In the genomic region with DNA sequence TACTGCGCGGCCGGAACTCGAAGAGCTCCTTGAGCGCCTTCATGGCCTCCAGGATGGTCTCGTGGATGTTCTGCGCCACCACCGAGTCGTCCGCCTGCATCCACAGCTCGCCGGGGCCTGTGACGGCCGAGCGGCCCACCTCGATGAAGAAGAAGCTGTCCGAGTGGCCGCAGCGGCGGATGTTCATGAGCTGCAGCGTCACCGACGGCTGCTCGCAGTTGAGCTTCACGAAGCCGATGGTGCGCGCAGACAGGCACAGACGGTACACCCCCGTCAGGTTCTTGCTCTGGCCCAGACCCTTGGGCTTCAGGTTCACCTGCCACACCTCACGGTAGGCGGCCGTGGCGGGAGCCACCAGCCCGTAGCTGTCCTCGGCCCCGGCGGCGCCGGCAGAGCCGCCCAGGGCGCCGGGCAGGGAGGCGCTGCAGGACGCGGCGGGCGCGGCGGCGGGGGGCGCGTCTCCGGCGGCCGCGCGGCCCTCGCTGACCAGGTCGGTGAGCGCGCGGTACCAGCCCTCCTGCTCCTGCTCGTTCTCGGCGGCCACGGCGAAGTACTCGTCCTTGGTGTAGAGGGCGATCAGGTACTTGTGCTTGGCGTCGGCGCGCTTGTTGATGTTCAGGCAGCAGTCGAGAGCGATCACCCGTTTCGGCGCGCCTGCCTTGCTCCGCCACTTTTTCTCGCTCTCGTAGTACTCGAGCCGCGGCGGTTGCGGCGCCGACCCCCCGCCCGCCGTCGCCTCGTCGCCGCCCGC, we compare ENCODE assay signal across 8 cellular contexts. TPM values are rescaled to one million over a fixed set of nuclear protein-coding genes. Genes with fewer than 3 reads are reported as not detected.
DNase-seq lines count a peak whose midpoint lies in the region; ATAC-seq, FAIRE-seq and TF ChIP-seq lines count a peak whose summit lies in the region.

No MANE protein-coding gene starts in this region.

- CTCF ChIA-PET in H1 (lab: Charles Lee; ENCODE audit: partially characterized antibody) = interaction anchor here (0.8 to 2.1 kb wide), 10 partner anchors 9 to 329 kb away, joined by 3 to 9 read pairs (median 3); no protein-coding TSS in a partner anchor

- H3K4me3 Mint-ChIP-seq in activated CD4-positive, alpha-beta T cell treated with anti-CD3 and anti-CD28 coated beads, Interleukin-2, amount 10 ng/mL, durations not matched to agents 24 days and 14 days = peak overlapping the region; percentile 61

- H4K8ac ChIP-seq in H1 (ENCODE audit: extremely low read depth, insufficient read depth, low read length) = peak overlapping the region; percentile 96

- H3K14ac ChIP-seq in H1 (ENCODE audit: insufficient read length) = no peak overlapping the region

- H4K5ac ChIP-seq in H1 (ENCODE audit: insufficient read length, low read depth, low read length) = no peak overlapping the region

- H3K36me3 Mint-ChIP-seq in activated CD4-positive, alpha-beta T cell treated with anti-CD3 and anti-CD28 coated beads, Interleukin-2, amount 10 ng/mL, durations not matched to agents 24 days and 14 days (ENCODE audit: low read depth) = peaks cover 8% of the 10 kb centered on the region

- no peak overlapping the region for H2BK120ac ChIP-seq in H1 (replicated peaks; ENCODE audit: low read depth, low read length)

- TF ChIP-seq RAD21 in H1 (IDR thresholded peaks at IDR 0.05 in 1 of 2, conservative IDR thresholded peaks at IDR 0.05 in 1 of 2; ENCODE audit: low read depth in 2 of 2, low read length in 2 of 2) = no peak

- no peak; a peak in 1 of 3 replicates for TF ChIP-seq POLR2A in H1 (IDR thresholded peaks at IDR 0.05; ENCODE audit: control extremely low read depth in 1 of 2, low read depth in 2 of 2, low read length in 2 of 2)

- peak; percentile 23 for DNase-seq in GF-D8 (lab: John Stamatoyannopoulos, UW)
- peak; percentile 73 for DNase-seq in NCI-H1092 (lab: John Stamatoyannopoulos, UW)
- DNase-seq in activated CD4-positive, alpha-beta T cell treated with anti-CD3 and anti-CD28 coated beads, Interleukin-2, amount 10 ng/mL, durations not matched to agents 24 days and 14 days = peak; percentile 81
- peak in 1 of 2 experiments; percentile 66 for DNase-seq in H1 (ENCODE audit: low read depth in 1 of 2, low spot score in 2 of 2)
- DNase-seq in tibial artery = peak; percentile 50 to 77

- H4K20me1 ChIP-seq in H1 (replicated peaks in 1 of 2; ENCODE audit: control insufficient read depth in 1 of 2, insufficient read depth in 2 of 2, low read length in 2 of 2) = peaks cover 10 to 20% of the 10 kb centered on the region in 2 experiments

- TF ChIP-seq EP300 in H1 (IDR thresholded peaks at IDR 0.05; ENCODE audit: borderline replicate concordance in 1 of 2, low read depth in 2 of 2, low read length in 2 of 2) = no peak

- 4% methylated on average over 49 of the region's 98 CpGs; no CpG with 5 or more reads in 1 of the 2 experiments for WGBS in H1 (ENCODE audit: extremely low coverage in 1 of 2, insufficient coverage in 1 of 2, insufficient read length in 1 of 2, insufficient replicate concordance in 2 of 2, low coverage in 1 of 2, low lambda C conversion rate in 2 of 2, missing lambda C conversion rate in 1 of 2), 2 experiments

- no peak for ATAC-seq in GM18861 (IDR thresholded peaks at IDR 0.05; ENCODE audit: unreplicated experiment)
- ATAC-seq in GM18870 (IDR thresholded peaks at IDR 0.05; ENCODE audit: unreplicated experiment) = no peak

- no peak overlapping the region for H2BK20ac ChIP-seq in H1 (ENCODE audit: low read length)

- intact Hi-C loops in activated CD4-positive, alpha-beta T cell treated with anti-CD3 and anti-CD28 coated beads, Interleukin-2, amount 10 ng/mL, durations not matched to agents 24 days and 14 days (cut with micrococcal nuclease) = loop anchor here (5.0 kb wide), 3 partner anchors 832 to 1568 kb away; a partner anchor contains a TSS
- intact Hi-C loops in tibial artery (cut with DNase I; ENCODE audit: low total_unique reads) = loop anchor here (2.0 to 10.0 kb wide), 3 partner anchors 239 to 641 kb away; no protein-coding TSS in a partner anchor

- H2AK5ac ChIP-seq in H1 (ENCODE audit: low read depth, low read length) = no peak overlapping the region

- H2BK15ac ChIP-seq in H1 (ENCODE audit: low read length) = no peak overlapping the region

- H3K27ac Mint-ChIP-seq in activated CD4-positive, alpha-beta T cell treated with anti-CD3 and anti-CD28 coated beads, Interleukin-2, amount 10 ng/mL, durations not matched to agents 24 days and 14 days = no peak overlapping the region

- no peak overlapping the region for H2BK5ac ChIP-seq in H1 (ENCODE audit: low read depth, low read length)

- H3K4me2 ChIP-seq in H1 (ENCODE audit: insufficient read depth in 1 of 2, low read depth in 2 of 2, low read length in 2 of 2) = peak overlapping the region; percentile 84 to 92

- peaks cover 11% of the 10 kb centered on the region for H3K4me1 Mint-ChIP-seq in activated CD4-positive, alpha-beta T cell treated with anti-CD3 and anti-CD28 coated beads, Interleukin-2, amount 10 ng/mL, durations not matched to agents 24 days and 14 days

- no peaks in the 10 kb centered on the region for H3K9me3 Mint-ChIP-seq in activated CD4-positive, alpha-beta T cell treated with anti-CD3 and anti-CD28 coated beads, Interleukin-2, amount 10 ng/mL, durations not matched to agents 24 days and 14 days

- TF ChIP-seq CTCF in H1 (IDR thresholded peaks at IDR 0.05; ENCODE audit: control extremely low read depth in 1 of 3, insufficient read depth in 1 of 3, low read depth in 1 of 3, low read length in 3 of 3) = no peak
- no peak for TF ChIP-seq CTCF in tibial artery (IDR thresholded peaks at IDR 0.05)

- no peaks in the 10 kb centered on the region for H3K9me3 ChIP-seq in H1 (ENCODE audit: insufficient read depth in 2 of 2, low read depth in 1 of 2, low read length in 1 of 2)
- no peaks in the 10 kb centered on the region for H3K9me3 ChIP-seq in mucosa of stomach (ENCODE audit: control insufficient read depth, low read length)
- no peaks in the 10 kb centered on the region for H3K9me3 ChIP-seq in tibial artery

- no peak overlapping the region for H3K23ac ChIP-seq in H1 (ENCODE audit: insufficient read length)

- H3K79me2 ChIP-seq in H1 (ENCODE audit: control insufficient read depth in 1 of 2, insufficient read depth in 2 of 2, low read length in 2 of 2) = peaks cover 7 to 23% of the 10 kb centered on the region in 2 experiments

- POLR2A ChIA-PET in H1 (lab: Charles Lee; ENCODE audit: partially characterized antibody) = no interaction called here

- H3K18ac ChIP-seq in H1 (ENCODE audit: extremely low read depth, low read length) = peak overlapping the region; percentile 51; the same call in 1 of the 2 replicates

- H3K27ac ChIP-seq in H1 (ENCODE audit: low read depth, low read length) (no peak overlapping the region), tibial artery (peak overlapping the region; percentile 74 to 93)

- H3K36me3 ChIP-seq in H1 (ENCODE audit: control insufficient read depth in 2 of 4, insufficient read depth in 4 of 4, low read length in 3 of 4) = peaks cover 0 to 22% (median 11%) of the 10 kb centered on the region in 4 experiments; a peak in 4 of 8 replicates
- H3K36me3 ChIP-seq in mucosa of stomach (ENCODE audit: control insufficient read depth, insufficient read depth, low read length) = no peaks in the 10 kb centered on the region
- peaks cover 36 to 42% (median 41%) of the 10 kb centered on the region in 3 donors for H3K36me3 ChIP-seq in tibial artery

- no peak overlapping the region for H2AFZ ChIP-seq in H1 (ENCODE audit: low read length)

- peak overlapping the region; percentile 64 to 88 (median 70) for H3K4me3 ChIP-seq in H1 (ENCODE audit: extremely low read depth in 1 of 4, insufficient read depth in 2 of 4, low read depth in 3 of 4, low read length in 4 of 4)
- no peak overlapping the region for H3K4me3 ChIP-seq in mucosa of stomach (ENCODE audit: low read length)
- H3K4me3 ChIP-seq in tibial artery = peak overlapping the region; percentile 73 to 88

- peaks cover 16% of the 10 kb centered on the region for H3K23me2 ChIP-seq in H1 (ENCODE audit: low read depth, low read length)

- peaks cover 19% of the 10 kb centered on the region for H3K27me3 Mint-ChIP-seq in activated CD4-positive, alpha-beta T cell treated with anti-CD3 and anti-CD28 coated beads, Interleukin-2, amount 10 ng/mL, durations not matched to agents 24 days and 14 days

- no peak overlapping the region for H3K4ac ChIP-seq in H1 (replicated peaks; ENCODE audit: insufficient read length, low read depth, low read length)

- peaks cover 4% of the 10 kb centered on the region for H3K79me1 ChIP-seq in H1 (ENCODE audit: low read depth, low read length)

- 0 out of 2 replicates have a peak overlapping the region, but pooled peaks have one; percentile 43 for H2BK12ac ChIP-seq in H1 (ENCODE audit: low read depth, low read length)

- H3K27me3 ChIP-seq in H1 (replicated peaks in 1 of 4; ENCODE audit: control insufficient read depth in 3 of 4, extremely low read depth in 1 of 4, insufficient read depth in 3 of 4, low read length in 3 of 4) (no peaks in the 10 kb centered on the region; a peak in 2 of 7 replicates), mucosa of stomach (ENCODE audit: control insufficient read depth, insufficient read depth, low read length) (peaks cover 23% of the 10 kb centered on the region), tibial artery (no peaks in the 10 kb centered on the region)

- FAIRE-seq in H1 (lab: Jason Lieb, UNC) = no peak

- peak overlapping the region; percentile 12 for H3K56ac ChIP-seq in H1 (replicated peaks; ENCODE audit: insufficient read length, low read depth, low read length)

- no peak overlapping the region for H4K91ac ChIP-seq in H1 (replicated peaks; ENCODE audit: insufficient read length, low read length)

- H3K9ac ChIP-seq in H1 (replicated peaks in 1 of 4; ENCODE audit: extremely low read depth in 1 of 4, low read depth in 3 of 4, low read length in 3 of 4) (peak overlapping the region; percentile 60 to 80 (median 76)), mucosa of stomach (ENCODE audit: low read length) (peak overlapping the region; percentile 43)

- peaks cover 0 to 22% (median 6%) of the 10 kb centered on the region in 4 experiments; a peak in 6 of 7 replicates for H3K4me1 ChIP-seq in H1 (replicated peaks in 1 of 4; ENCODE audit: control insufficient read depth in 3 of 4, insufficient read depth in 4 of 4, low read length in 3 of 4)
- H3K4me1 ChIP-seq in mucosa of stomach (ENCODE audit: control insufficient read depth, insufficient read depth, low read length) = peaks cover 13% of the 10 kb centered on the region
- peaks cover 0 to 63% (median 43%) of the 10 kb centered on the region in 4 donors for H3K4me1 ChIP-seq in tibial artery

RNA-seq across cellular contexts. Expression of a gene that starts 1.1 kb away (rescaled TPM):
- 3.2 and 3.5 TPM in 2 replicates for total RNA-seq in activated CD4-positive, alpha-beta T cell treated with anti-CD3 and anti-CD28 coated beads, Interleukin-2, amount 10 ng/mL, durations not matched to agents 24 days and 14 days
- 16.7 and 17.0 TPM in 2 replicates for total RNA-seq in H1 (2021; fragmentation: NEBNext Ultra II Directional; extraction: Animal tissue kit (Norgen Biotek cat#: 25700))
- 2.6 and 3.8 TPM in 2 replicates for polyA plus RNA-seq in H1 (2011; rRNA removed)
- 2.7 TPM for polyA plus RNA-seq in H1 (2011; cell fraction: cytosol; rRNA removed)
- 5.0 TPM for polyA plus RNA-seq in H1 (2011; cell fraction: nucleus; rRNA removed)
- polyA plus RNA-seq in H1 (2012, experiment 1 of 2) = 4.8 to 6.0 TPM (median 5.3 TPM) in 4 replicates
- 3.8 TPM for polyA plus RNA-seq in H1 (2012, experiment 2 of 2)
- 5.1 TPM for polyA plus RNA-seq in H1 (2013, experiment 1 of 2)
- 5.3 TPM for polyA plus RNA-seq in H1 (2013, experiment 2 of 2)
- 1.7 and 2.3 TPM in 2 replicates for polyA minus RNA-seq in H1 (2011; rRNA and poly(A)+ RNA removed)
- 8.1 TPM for polyA minus RNA-seq in H1 (2011; cell fraction: cytosol; rRNA and poly(A)+ RNA removed)
- polyA minus RNA-seq in H1 (2011; cell fraction: nucleus; rRNA and poly(A)+ RNA removed) = 15.0 TPM
